Comparison of ENCODE assay signal across 12 cellular contexts in the genomic region with DNA sequence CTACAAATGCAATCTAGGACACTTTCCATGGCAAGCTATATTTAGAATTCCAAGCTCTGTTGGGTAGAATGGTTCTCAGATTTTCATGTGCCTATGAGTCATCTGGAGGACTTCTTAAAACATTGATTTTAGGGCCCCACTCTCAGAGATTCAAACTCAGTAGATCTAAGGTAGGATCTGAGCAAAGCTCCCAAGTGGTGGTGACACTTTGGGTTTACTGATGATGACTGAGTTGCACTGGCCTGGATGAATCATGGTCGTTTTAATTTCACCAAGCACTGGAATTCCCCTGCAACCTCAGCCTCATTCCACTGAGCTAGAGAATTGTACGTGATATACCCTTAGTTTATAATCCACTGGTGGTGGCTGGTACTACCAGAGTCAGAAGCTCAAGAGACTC.
DNase-seq lines count a peak whose midpoint lies in the region; ATAC-seq, FAIRE-seq and TF ChIP-seq lines count a peak whose summit lies in the region.
"Had no signal": no experiment of that assay in that cellular context is flagged by ENCODE, and none has a peak within 500 bp of the region (broad histone marks: within the 10 kb centered on the region; RNA-seq: fewer than 3 reads in every experiment).

No MANE protein-coding gene starts in this region.

- H3K27ac ChIP-seq in RWPE2 (ENCODE audit: poor library complexity, severe bottlenecking), result no peak overlapping the region
- H3K27ac ChIP-seq: ovary had no signal

- DNase-seq in AG09309 (ENCODE audit: low read depth) (peak; percentile 18), GM12892 (ENCODE audit: insufficient read length) (peak; percentile 6), RWPE2 (ENCODE audit: low spot score) (no peak), kidney epithelial cell (ENCODE audit: low read depth) (peak; percentile 72), ureter (ENCODE audit: low spot score) (no peak), GM19240 (ENCODE audit: insufficient read length, low spot score) (no peak)
- DNase-seq: Karpas-422, ovary, SHP77 had no signal

- no peaks in the 10 kb centered on the region for H3K9me3 ChIP-seq in RWPE2 (ENCODE audit: severe bottlenecking)
- H3K9me3 ChIP-seq: ovary had no signal

- ATAC-seq in RWPE2 (ENCODE audit: low read depth) (0 out of 3 replicates have a peak, but pooled peaks have one; percentile 17), GM18873 (IDR thresholded peaks at IDR 0.05; ENCODE audit: low FRiP score, unreplicated experiment) (no peak), HG02610 (IDR thresholded peaks at IDR 0.05; ENCODE audit: unreplicated experiment) (no peak)

- FAIRE-seq in GM12892 (lab: Jason Lieb, UNC), result no peak
- FAIRE-seq: H1 had no signal

- no peak for TF ChIP-seq POLR2A in GM12892 (IDR thresholded peaks at IDR 0.05; ENCODE audit: low read depth, low read length)

- H3K36me3 ChIP-seq in RWPE2 (ENCODE audit: low read depth) (no peaks in the 10 kb centered on the region), kidney epithelial cell (ENCODE audit: control insufficient read depth, insufficient read depth, low read length) (no peaks in the 10 kb centered on the region)
- H3K36me3 ChIP-seq: ovary had no signal

- H3K27me3 ChIP-seq in RWPE2 (ENCODE audit: insufficient read depth, poor library complexity, severe bottlenecking), result no peaks in the 10 kb centered on the region
- H3K27me3 ChIP-seq in kidney epithelial cell (ENCODE audit: control insufficient read depth, insufficient read depth, low read length), result no peaks in the 10 kb centered on the region
- H3K27me3 ChIP-seq: ovary had no signal

- H3K4me3 ChIP-seq in AG09309 (ENCODE audit: control insufficient read depth, low read depth, low read length) (no peak overlapping the region), RWPE2 (ENCODE audit: severe bottlenecking) (no peak overlapping the region), kidney epithelial cell (ENCODE audit: low read depth, low read length) (no peak overlapping the region)
- H3K4me3 ChIP-seq: ovary had no signal

- TF ChIP-seq CTCF in AG09309 (IDR thresholded peaks at IDR 0.05; ENCODE audit: control insufficient read depth, insufficient read depth, low read depth, low read length, missing control alignments) (peak; percentile 4), RWPE2 (IDR thresholded peaks at IDR 0.05; ENCODE audit: poor library complexity, severe bottlenecking) (no peak), kidney epithelial cell (IDR thresholded peaks at IDR 0.05; ENCODE audit: insufficient read depth, low read length, poor library complexity, severe bottlenecking) (no peak)

- no peaks in the 10 kb centered on the region for H3K4me1 ChIP-seq in RWPE2 (ENCODE audit: insufficient read depth, poor library complexity, severe bottlenecking)

Comparison
In these comparisons a context has a peak if more than half of its experiments do, and no peak if none do; other contexts are left out.
1. DNase-seq: peak in AG09309 (single experiment), GM12892 (single experiment) and kidney epithelial cell (single experiment); none in RWPE2 (single experiment), ureter (single experiment) and GM19240 (single experiment).